Comparison of ENCODE assay signal across 10 cellular contexts in genomic region chr18:3044931-3045698, GRCh38. TPM values are rescaled to one million over a fixed set of nuclear protein-coding genes. Genes with fewer than 3 reads are reported as not detected.
DNase-seq lines count a peak whose midpoint lies in the region; ATAC-seq, FAIRE-seq and TF ChIP-seq lines count a peak whose summit lies in the region.
"Had no signal": no experiment of that assay in that cellular context is flagged by ENCODE, and none has a peak within 500 bp of the region (broad histone marks: within the 10 kb centered on the region; RNA-seq: fewer than 3 reads in every experiment).

No MANE protein-coding gene starts in this region.

- ATAC-seq in A549 (peak; percentile 70 to 86), T-cell (replicated peaks in 1 of 4) (peak in 1 of 4 experiments; percentile 52), lower lobe of right lung (peak; percentile 76 to 77), GM18858 (IDR thresholded peaks at IDR 0.05; ENCODE audit: unreplicated experiment) (no peak)

- POLR2A ChIA-PET in A549 (lab: Yijun Ruan, JAX): no interaction called here
- POLR2A ChIA-PET in HEK293 (lab: Yijun Ruan, JAX): interaction anchor here (0.6 kb wide), 2 partner anchors 11 to 26 kb away, joined by 3 to 7 read pairs; no protein-coding TSS in a partner anchor
- POLR2A ChIA-PET in T-cell (lab: Charles Lee): interaction anchor here in 1 of 2 donors (0.5 to 0.6 kb wide), 2 partner anchors 162 to 184 kb away, joined by 3 to 7 read pairs; no protein-coding TSS in a partner anchor

- FAIRE-seq in A549 (lab: Jason Lieb, UNC): no peak
- FAIRE-seq: TTC549 had no signal

- no peaks in the 10 kb centered on the region for H3K36me3 Mint-ChIP-seq in T-cell
- H3K36me3 Mint-ChIP-seq: activated naive CD8-positive, alpha-beta T cell had no signal

- H3K27ac ChIP-seq in A549: peak overlapping the region; percentile 70 to 86
- no peak overlapping the region for H3K27ac ChIP-seq in HEK293 (ENCODE audit: extremely low read depth, low read depth, low read length)
- peak overlapping the region; percentile 37 for H3K27ac ChIP-seq in lower lobe of right lung
- H3K27ac ChIP-seq in ovary: no peak overlapping the region

- WGBS in A549 (ENCODE audit: missing lambda C conversion rate): 4% methylated on average over 12 of the region's 12 CpGs
- WGBS in ovary, 3 donors: 24 to 31% (median 26%) methylated on average over 12 of the region's 12 CpGs

- H3K36me3 ChIP-seq in HEK293 (ENCODE audit: control insufficient read depth in 2 of 2, insufficient read depth in 1 of 2, low read length in 2 of 2): no peaks in the 10 kb centered on the region
- H3K36me3 ChIP-seq in lower lobe of right lung: no peaks in the 10 kb centered on the region
- H3K36me3 ChIP-seq in ovary: no peaks in the 10 kb centered on the region

- peaks cover 9 to 32% (median 17%) of the 10 kb centered on the region in 3 donors for H3K4me1 Mint-ChIP-seq in T-cell

- H3K27me3 Mint-ChIP-seq in T-cell: no peaks in the 10 kb centered on the region
- H3K27me3 Mint-ChIP-seq: activated naive CD8-positive, alpha-beta T cell had no signal

- H3K4me1 ChIP-seq in A549 (peaks cover 23% of the 10 kb centered on the region), HEK293 (ENCODE audit: control insufficient read depth, insufficient read depth, low read length) (peaks cover 13% of the 10 kb centered on the region), lower lobe of right lung (peaks cover 10% of the 10 kb centered on the region), ovary (ENCODE audit: insufficient read depth) (peaks cover 5% of the 10 kb centered on the region)

- H3K4me3 Mint-ChIP-seq in T-cell: peak overlapping the region in 1 of 3 donors; percentile 40
- H3K4me3 Mint-ChIP-seq: activated naive CD8-positive, alpha-beta T cell had no signal

- peak overlapping the region; percentile 11 to 26 for H3K27ac Mint-ChIP-seq in T-cell
- H3K27ac Mint-ChIP-seq: activated naive CD8-positive, alpha-beta T cell had no signal

- H3K9me3 Mint-ChIP-seq in T-cell: no peaks in the 10 kb centered on the region

- H3K4me3 ChIP-seq in A549 (no peak overlapping the region), HEK293 (ENCODE audit: low read depth, low read length) (no peak overlapping the region), lower lobe of right lung (no peak overlapping the region), ovary (no peak overlapping the region)

- no peak for TF ChIP-seq POLR2A in A549 (IDR thresholded peaks at IDR 0.05; ENCODE audit: low read length)
- no peak for TF ChIP-seq POLR2A in ovary (IDR thresholded peaks at IDR 0.05)

- DNase-seq in A549 (ENCODE audit: low read depth in 1 of 2, low spot score in 1 of 2): peak in 1 of 2 experiments; percentile 61
- no peak for DNase-seq in T-cell
- DNase-seq in lower lobe of right lung: peak; percentile 69
- DNase-seq in GOT3 (lab: John Stamatoyannopoulos, UW): no peak
- DNase-seq in NCI-H82 (lab: John Stamatoyannopoulos, UW): no peak
- DNase-seq in ovary: no peak

- H3K9me3 ChIP-seq in A549 (no peaks in the 10 kb centered on the region), HEK293 (ENCODE audit: control insufficient read depth, insufficient read depth, low read depth, low read length) (no peaks in the 10 kb centered on the region), lower lobe of right lung (no peaks in the 10 kb centered on the region), ovary (no peaks in the 10 kb centered on the region)

- intact Hi-C loops in lower lobe of right lung (cut with DNase I) (no loop called here), ovary (cut with DNase I) (no loop called here)

- TF ChIP-seq CTCF in A549 (IDR thresholded peaks at IDR 0.05): no peak
- no peak for TF ChIP-seq CTCF in HEK293 (tag by site-specific recombination; IDR thresholded peaks at IDR 0.05)
- TF ChIP-seq CTCF in lower lobe of right lung (IDR thresholded peaks at IDR 0.05): no peak
- no peak for TF ChIP-seq CTCF in ovary (IDR thresholded peaks at IDR 0.05)

- peak overlapping the region; percentile 73 for H3K4me2 ChIP-seq in A549

- TF ChIP-seq RAD21 in A549 (conservative IDR thresholded peaks at IDR 0.05 in 1 of 2, IDR thresholded peaks at IDR 0.05 in 1 of 2): no peak

- no peak for TF ChIP-seq EP300 in A549 (IDR thresholded peaks at IDR 0.05)
- TF ChIP-seq EP300 in ovary (IDR thresholded peaks at IDR 0.05): no peak

- CTCF ChIA-PET in A549 (lab: Yijun Ruan, JAX) (interaction anchor here (0.7 to 2.6 kb wide), 2 partner anchors 17 to 21 kb away, joined by 3 to 11 read pairs; no protein-coding TSS in a partner anchor), HEK293 (lab: Yijun Ruan, JAX) (interaction anchor here (0.6 to 3.3 kb wide), 4 partner anchors 18 to 158 kb away, joined by 3 to 15 read pairs (median 5); no protein-coding TSS in a partner anchor), T-cell (lab: Charles Lee) (no interaction called here)

- no peaks in the 10 kb centered on the region for H3K27me3 ChIP-seq in lower lobe of right lung (ENCODE audit: low read depth)
- no peaks in the 10 kb centered on the region for H3K27me3 ChIP-seq in ovary

TF ChIP-seq in A549, 52 proteins besides CTCF, POLR2A, EP300 and RAD21:
- no peak for TF ChIP-seq FOSB (CRISPR knock-in tag; IDR thresholded peaks at IDR 0.05)
- TF ChIP-seq SREBF2 (IDR thresholded peaks at IDR 0.05): no peak

TF ChIP-seq in HEK293, 187 proteins besides CTCF, POLR2A, EP300 and RAD21:
- TF ChIP-seq, protein P1, sequence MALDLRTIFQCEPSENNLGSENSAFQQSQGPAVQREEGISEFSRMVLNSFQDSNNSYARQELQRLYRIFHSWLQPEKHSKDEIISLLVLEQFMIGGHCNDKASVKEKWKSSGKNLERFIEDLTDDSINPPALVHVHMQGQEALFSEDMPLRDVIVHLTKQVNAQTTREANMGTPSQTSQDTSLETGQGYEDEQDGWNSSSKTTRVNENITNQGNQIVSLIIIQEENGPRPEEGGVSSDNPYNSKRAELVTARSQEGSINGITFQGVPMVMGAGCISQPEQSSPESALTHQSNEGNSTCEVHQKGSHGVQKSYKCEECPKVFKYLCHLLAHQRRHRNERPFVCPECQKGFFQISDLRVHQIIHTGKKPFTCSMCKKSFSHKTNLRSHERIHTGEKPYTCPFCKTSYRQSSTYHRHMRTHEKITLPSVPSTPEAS (tag by site-specific recombination; IDR thresholded peaks at IDR 0.05): no peak
- no peak for TF ChIP-seq KLF16 (tag by site-specific recombination; IDR thresholded peaks at IDR 0.05)
- TF ChIP-seq ZIC2 (tag by site-specific recombination; IDR thresholded peaks at IDR 0.05): peak; percentile 80
- TF ChIP-seq PRDM1 (tag by site-specific recombination; IDR thresholded peaks at IDR 0.05): no peak
- TF ChIP-seq ZNF341 (tag by site-specific recombination; IDR thresholded peaks at IDR 0.05; ENCODE audit: low read depth): no peak
- no peak for TF ChIP-seq HOXA7 (CRISPR knock-in tag; IDR thresholded peaks at IDR 0.05; ENCODE audit: borderline replicate concordance)
- no peak for TF ChIP-seq ZNF626 (tag by site-specific recombination; IDR thresholded peaks at IDR 0.05)
- no peak for TF ChIP-seq ZNF404 (tag by site-specific recombination; IDR thresholded peaks at IDR 0.05)

RNA-seq across cellular contexts. Expression of gene LPIN2, which starts 32.2 kb away (rescaled TPM):
- polyA plus RNA-seq in A549 (2011; rRNA removed): 21.1 and 23.7 TPM in 2 replicates
- polyA plus RNA-seq in A549 (2012; cell fraction: cytosol; rRNA removed): 6.9 and 8.5 TPM in 2 replicates
- 9.9 and 13.4 TPM in 2 replicates for polyA plus RNA-seq in A549 (2012; cell fraction: nucleus; rRNA removed)
- 12.5 to 14.0 TPM (median 12.9 TPM) in 3 replicates for polyA plus RNA-seq in A549 (2017; fragmentation: RNase III; extraction: RNeasy Plus Mini Kit Qiagen cat#74134 plus additional on column Dnase treatment)
- 17.9 and 18.8 TPM in 2 replicates for polyA minus RNA-seq in A549 (2011; rRNA and poly(A)+ RNA removed)
- total RNA-seq in T-cell: 100 to 1,000 TPM in 1 of 5 donors, 10 to 100 TPM in 4; 78.9 to 107 (median 88.8) TPM
- 51.1 TPM for total RNA-seq in lower lobe of right lung
- 10 to 100 TPM; 21.3 to 30.4 (median 26.4) TPM for total RNA-seq in ovary
- 10 to 100 TPM; 13.4 to 44.7 TPM for polyA plus RNA-seq in ovary

Comparison
In these comparisons a context has a peak if more than half of its experiments do, and no peak if none do; other contexts are left out.
1. H3K27ac ChIP-seq: peak in A549 (2 of 2) and lower lobe of right lung (single experiment); none in HEK293 (single experiment) and ovary (0 of 2).
2. CTCF ChIA-PET loops: an anchor here in A549 (0.7 to 2.6 kb wide) and HEK293 (0.6 to 3.3 kb wide); none called in T-cell.